ENCODE assay signal across 2 cellular contexts in genomic region chr3:30498587-30498967, GRCh38.
TF ChIP-seq lines count a peak whose summit lies in the region.

No MANE protein-coding gene starts in this region.

TF ChIP-seq in H1, 55 proteins besides CTCF, POLR2A, EP300 and RAD21:
- TF ChIP-seq HDAC2 (IDR thresholded peaks at IDR 0.05; ENCODE audit: borderline replicate concordance in 1 of 2, low read depth in 2 of 2, low read length in 2 of 2): no peak

TF ChIP-seq in liver, 16 proteins besides CTCF, POLR2A, EP300 and RAD21:
- TF ChIP-seq HNF4A (conservative IDR thresholded peaks at IDR 0.05) (peak; percentile 21 to 51), SP1 (IDR thresholded peaks at IDR 0.05) (no peak), NR2F2 (IDR thresholded peaks at IDR 0.05) (no peak), YY1 (IDR thresholded peaks at IDR 0.05) (no peak), FOXA2 (IDR thresholded peaks at IDR 0.05) (no peak), TAF1 (conservative IDR thresholded peaks at IDR 0.05) (no peak)
